Comparison of ENCODE assay signal across 1 cellular context in the genomic region with DNA sequence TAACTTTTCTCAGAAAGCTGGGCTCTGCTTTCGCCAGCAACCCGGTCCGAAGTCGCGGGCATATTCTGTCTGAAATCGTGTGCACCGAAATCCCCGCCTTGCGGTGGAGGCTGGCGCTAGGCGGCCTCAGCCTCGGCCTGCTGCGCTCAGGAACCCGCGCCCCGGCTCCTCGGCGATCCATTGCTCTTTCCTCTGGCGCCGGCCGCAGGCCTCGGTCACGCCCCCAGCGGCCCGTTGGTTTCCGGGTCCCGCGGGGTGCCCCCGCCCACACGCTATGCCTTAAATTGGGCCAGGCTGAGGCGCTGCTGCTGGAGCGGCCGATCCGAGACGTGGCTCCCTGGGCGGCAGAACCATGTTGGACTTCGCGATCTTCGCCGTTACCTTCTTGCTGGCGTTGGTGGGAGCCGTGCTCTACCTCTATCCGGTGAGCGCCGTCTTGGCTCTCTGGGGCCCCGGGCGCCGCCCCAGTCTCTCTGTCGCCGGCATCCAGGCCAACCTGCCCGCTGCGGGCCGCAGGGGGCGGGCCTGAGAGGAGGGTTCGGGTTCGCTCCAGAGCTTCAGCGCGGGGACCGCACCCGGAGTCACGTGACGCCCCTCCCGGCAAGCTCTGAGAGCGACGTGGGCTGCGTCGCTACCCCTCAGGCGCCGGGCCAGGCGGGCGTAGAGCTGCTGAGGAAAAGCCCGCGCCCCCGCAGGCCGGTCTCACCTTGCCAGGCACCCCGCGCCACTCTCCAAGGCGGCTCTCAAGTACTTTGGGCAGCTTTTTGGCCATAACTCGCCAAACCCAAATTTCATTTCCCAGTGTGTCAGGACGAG.
A peak's percentile ranks its signal among the peaks of the same experiment; 100 is the strongest.
TF ChIP-seq lines count a peak whose summit lies in the region.

A gene with protein sequence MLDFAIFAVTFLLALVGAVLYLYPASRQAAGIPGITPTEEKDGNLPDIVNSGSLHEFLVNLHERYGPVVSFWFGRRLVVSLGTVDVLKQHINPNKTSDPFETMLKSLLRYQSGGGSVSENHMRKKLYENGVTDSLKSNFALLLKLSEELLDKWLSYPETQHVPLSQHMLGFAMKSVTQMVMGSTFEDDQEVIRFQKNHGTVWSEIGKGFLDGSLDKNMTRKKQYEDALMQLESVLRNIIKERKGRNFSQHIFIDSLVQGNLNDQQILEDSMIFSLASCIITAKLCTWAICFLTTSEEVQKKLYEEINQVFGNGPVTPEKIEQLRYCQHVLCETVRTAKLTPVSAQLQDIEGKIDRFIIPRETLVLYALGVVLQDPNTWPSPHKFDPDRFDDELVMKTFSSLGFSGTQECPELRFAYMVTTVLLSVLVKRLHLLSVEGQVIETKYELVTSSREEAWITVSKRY (plus strand): TSS at position 308 of the 816 bp plus-strand sequence. CDS start 45 bp downstream, at position 353.

TF ChIP-seq in HepG2, 621 proteins besides CTCF, POLR2A, EP300 and RAD21 (continued from another document and continues in another):
- TF ChIP-seq, protein P1, sequence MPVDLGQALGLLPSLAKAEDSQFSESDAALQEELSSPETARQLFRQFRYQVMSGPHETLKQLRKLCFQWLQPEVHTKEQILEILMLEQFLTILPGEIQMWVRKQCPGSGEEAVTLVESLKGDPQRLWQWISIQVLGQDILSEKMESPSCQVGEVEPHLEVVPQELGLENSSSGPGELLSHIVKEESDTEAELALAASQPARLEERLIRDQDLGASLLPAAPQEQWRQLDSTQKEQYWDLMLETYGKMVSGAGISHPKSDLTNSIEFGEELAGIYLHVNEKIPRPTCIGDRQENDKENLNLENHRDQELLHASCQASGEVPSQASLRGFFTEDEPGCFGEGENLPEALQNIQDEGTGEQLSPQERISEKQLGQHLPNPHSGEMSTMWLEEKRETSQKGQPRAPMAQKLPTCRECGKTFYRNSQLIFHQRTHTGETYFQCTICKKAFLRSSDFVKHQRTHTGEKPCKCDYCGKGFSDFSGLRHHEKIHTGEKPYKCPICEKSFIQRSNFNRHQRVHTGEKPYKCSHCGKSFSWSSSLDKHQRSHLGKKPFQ (CRISPR knock-in tag; IDR thresholded peaks at IDR 0.05; ENCODE audit: insufficient replicate concordance) = peak; percentile 98
- TF ChIP-seq, protein P2, sequence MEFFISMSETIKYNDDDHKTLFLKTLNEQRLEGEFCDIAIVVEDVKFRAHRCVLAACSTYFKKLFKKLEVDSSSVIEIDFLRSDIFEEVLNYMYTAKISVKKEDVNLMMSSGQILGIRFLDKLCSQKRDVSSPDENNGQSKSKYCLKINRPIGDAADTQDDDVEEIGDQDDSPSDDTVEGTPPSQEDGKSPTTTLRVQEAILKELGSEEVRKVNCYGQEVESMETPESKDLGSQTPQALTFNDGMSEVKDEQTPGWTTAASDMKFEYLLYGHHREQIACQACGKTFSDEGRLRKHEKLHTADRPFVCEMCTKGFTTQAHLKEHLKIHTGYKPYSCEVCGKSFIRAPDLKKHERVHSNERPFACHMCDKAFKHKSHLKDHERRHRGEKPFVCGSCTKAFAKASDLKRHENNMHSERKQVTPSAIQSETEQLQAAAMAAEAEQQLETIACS (CRISPR knock-in tag; IDR thresholded peaks at IDR 0.05) = peak; percentile 66
- TF ChIP-seq ZNF607 (CRISPR knock-in tag; IDR thresholded peaks at IDR 0.05; ENCODE audit: borderline replicate concordance) (peak; percentile 93), SIX4 (CRISPR knock-in tag; IDR thresholded peaks at IDR 0.05) (no peak; the same call in none of the 2 replicates), NRL (CRISPR knock-in tag; IDR thresholded peaks at IDR 0.05; ENCODE audit: borderline replicate concordance) (peak; percentile 100), CBX1 (IDR thresholded peaks at IDR 0.05; ENCODE audit: low read depth) (peak; percentile 91), ARNT2 (CRISPR knock-in tag; IDR thresholded peaks at IDR 0.05; ENCODE audit: low read depth) (peak; percentile 96), GABPA (IDR thresholded peaks at IDR 0.05; ENCODE audit: low read depth, low read length) (peak; percentile 66), GABPA (CRISPR knock-in tag; IDR thresholded peaks at IDR 0.05; ENCODE audit: low read depth) (peak; percentile 83), TCF7L2 (IDR thresholded peaks at IDR 0.05; ENCODE audit: low read depth, low read length) (no peak), ZNF232 (CRISPR knock-in tag; IDR thresholded peaks at IDR 0.05; ENCODE audit: borderline replicate concordance) (peak; percentile 94), ZC3H4 (CRISPR knock-in tag; IDR thresholded peaks at IDR 0.05; ENCODE audit: borderline replicate concordance) (no peak), ZNF839 (CRISPR knock-in tag; IDR thresholded peaks at IDR 0.05; ENCODE audit: borderline replicate concordance) (peak; percentile 73; the same call in 1 of the 2 replicates), ARID2 (CRISPR knock-in tag; IDR thresholded peaks at IDR 0.05; ENCODE audit: borderline replicate concordance) (peak; percentile 62; the same call in 1 of the 2 replicates), JUNB (CRISPR knock-in tag; IDR thresholded peaks at IDR 0.05; ENCODE audit: borderline replicate concordance) (no peak), ZNF354B (CRISPR knock-in tag; IDR thresholded peaks at IDR 0.05) (0 out of 2 replicates have a peak, but pooled peaks have one; percentile 20), RFX1 (IDR thresholded peaks at IDR 0.05) (no peak), KDM5A (IDR thresholded peaks at IDR 0.05; ENCODE audit: borderline replicate concordance, low read length) (peak; percentile 84; the same call in 1 of the 2 replicates), GATAD1 (CRISPR knock-in tag; IDR thresholded peaks at IDR 0.05) (peak; percentile 85), ZNF616 (CRISPR knock-in tag; IDR thresholded peaks at IDR 0.05; ENCODE audit: low read depth) (peak; percentile 89; the same call in 1 of the 2 replicates), GTF3A (CRISPR knock-in tag; conservative IDR thresholded peaks at IDR 0.05) (no peak), ZFP62 (CRISPR knock-in tag; IDR thresholded peaks at IDR 0.05) (no peak), ZSCAN20 (CRISPR knock-in tag; IDR thresholded peaks at IDR 0.05; ENCODE audit: borderline replicate concordance) (peak; percentile 90), HMG20A (CRISPR knock-in tag; IDR thresholded peaks at IDR 0.05; ENCODE audit: borderline replicate concordance) (no peak)
- TF ChIP-seq, protein P3, sequence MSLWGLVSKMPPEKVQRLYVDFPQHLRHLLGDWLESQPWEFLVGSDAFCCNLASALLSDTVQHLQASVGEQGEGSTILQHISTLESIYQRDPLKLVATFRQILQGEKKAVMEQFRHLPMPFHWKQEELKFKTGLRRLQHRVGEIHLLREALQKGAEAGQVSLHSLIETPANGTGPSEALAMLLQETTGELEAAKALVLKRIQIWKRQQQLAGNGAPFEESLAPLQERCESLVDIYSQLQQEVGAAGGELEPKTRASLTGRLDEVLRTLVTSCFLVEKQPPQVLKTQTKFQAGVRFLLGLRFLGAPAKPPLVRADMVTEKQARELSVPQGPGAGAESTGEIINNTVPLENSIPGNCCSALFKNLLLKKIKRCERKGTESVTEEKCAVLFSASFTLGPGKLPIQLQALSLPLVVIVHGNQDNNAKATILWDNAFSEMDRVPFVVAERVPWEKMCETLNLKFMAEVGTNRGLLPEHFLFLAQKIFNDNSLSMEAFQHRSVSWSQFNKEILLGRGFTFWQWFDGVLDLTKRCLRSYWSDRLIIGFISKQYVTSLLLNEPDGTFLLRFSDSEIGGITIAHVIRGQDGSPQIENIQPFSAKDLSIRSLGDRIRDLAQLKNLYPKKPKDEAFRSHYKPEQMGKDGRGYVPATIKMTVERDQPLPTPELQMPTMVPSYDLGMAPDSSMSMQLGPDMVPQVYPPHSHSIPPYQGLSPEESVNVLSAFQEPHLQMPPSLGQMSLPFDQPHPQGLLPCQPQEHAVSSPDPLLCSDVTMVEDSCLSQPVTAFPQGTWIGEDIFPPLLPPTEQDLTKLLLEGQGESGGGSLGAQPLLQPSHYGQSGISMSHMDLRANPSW (CRISPR knock-in tag; IDR thresholded peaks at IDR 0.05; ENCODE audit: borderline replicate concordance) = peak; percentile 82
- TF ChIP-seq, protein P4, sequence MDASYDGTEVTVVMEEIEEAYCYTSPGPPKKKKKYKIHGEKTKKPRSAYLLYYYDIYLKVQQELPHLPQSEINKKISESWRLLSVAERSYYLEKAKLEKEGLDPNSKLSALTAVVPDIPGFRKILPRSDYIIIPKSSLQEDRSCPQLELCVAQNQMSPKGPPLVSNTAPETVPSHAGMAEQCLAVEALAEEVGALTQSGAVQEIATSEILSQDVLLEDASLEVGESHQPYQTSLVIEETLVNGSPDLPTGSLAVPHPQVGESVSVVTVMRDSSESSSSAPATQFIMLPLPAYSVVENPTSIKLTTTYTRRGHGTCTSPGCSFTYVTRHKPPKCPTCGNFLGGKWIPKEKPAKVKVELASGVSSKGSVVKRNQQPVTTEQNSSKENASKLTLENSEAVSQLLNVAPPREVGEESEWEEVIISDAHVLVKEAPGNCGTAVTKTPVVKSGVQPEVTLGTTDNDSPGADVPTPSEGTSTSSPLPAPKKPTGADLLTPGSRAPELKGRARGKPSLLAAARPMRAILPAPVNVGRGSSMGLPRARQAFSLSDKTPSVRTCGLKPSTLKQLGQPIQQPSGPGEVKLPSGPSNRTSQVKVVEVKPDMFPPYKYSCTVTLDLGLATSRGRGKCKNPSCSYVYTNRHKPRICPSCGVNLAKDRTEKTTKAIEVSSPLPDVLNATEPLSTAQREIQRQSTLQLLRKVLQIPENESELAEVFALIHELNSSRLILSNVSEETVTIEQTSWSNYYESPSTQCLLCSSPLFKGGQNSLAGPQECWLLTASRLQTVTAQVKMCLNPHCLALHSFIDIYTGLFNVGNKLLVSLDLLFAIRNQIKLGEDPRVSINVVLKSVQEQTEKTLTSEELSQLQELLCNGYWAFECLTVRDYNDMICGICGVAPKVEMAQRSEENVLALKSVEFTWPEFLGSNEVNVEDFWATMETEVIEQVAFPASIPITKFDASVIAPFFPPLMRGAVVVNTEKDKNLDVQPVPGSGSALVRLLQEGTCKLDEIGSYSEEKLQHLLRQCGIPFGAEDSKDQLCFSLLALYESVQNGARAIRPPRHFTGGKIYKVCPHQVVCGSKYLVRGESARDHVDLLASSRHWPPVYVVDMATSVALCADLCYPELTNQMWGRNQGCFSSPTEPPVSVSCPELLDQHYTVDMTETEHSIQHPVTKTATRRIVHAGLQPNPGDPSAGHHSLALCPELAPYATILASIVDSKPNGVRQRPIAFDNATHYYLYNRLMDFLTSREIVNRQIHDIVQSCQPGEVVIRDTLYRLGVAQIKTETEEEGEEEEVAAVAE (CRISPR knock-in tag; IDR thresholded peaks at IDR 0.05; ENCODE audit: borderline replicate concordance) = 0 out of 2 replicates have a peak, but pooled peaks have one; percentile 21
- TF ChIP-seq, protein P5, sequence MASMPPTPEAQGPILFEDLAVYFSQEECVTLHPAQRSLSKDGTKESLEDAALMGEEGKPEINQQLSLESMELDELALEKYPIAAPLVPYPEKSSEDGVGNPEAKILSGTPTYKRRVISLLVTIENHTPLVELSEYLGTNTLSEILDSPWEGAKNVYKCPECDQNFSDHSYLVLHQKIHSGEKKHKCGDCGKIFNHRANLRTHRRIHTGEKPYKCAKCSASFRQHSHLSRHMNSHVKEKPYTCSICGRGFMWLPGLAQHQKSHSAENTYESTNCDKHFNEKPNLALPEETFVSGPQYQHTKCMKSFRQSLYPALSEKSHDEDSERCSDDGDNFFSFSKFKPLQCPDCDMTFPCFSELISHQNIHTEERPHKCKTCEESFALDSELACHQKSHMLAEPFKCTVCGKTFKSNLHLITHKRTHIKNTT (CRISPR knock-in tag; IDR thresholded peaks at IDR 0.05) = peak; percentile 74; the same call in 1 of the 2 replicates
- TF ChIP-seq, protein P6, sequence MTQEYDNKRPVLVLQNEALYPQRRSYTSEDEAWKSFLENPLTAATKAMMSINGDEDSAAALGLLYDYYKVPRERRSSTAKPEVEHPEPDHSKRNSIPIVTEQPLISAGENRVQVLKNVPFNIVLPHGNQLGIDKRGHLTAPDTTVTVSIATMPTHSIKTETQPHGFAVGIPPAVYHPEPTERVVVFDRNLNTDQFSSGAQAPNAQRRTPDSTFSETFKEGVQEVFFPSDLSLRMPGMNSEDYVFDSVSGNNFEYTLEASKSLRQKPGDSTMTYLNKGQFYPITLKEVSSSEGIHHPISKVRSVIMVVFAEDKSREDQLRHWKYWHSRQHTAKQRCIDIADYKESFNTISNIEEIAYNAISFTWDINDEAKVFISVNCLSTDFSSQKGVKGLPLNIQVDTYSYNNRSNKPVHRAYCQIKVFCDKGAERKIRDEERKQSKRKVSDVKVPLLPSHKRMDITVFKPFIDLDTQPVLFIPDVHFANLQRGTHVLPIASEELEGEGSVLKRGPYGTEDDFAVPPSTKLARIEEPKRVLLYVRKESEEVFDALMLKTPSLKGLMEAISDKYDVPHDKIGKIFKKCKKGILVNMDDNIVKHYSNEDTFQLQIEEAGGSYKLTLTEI (CRISPR knock-in tag; conservative IDR thresholded peaks at IDR 0.05) = no peak
- TF ChIP-seq, protein P7, sequence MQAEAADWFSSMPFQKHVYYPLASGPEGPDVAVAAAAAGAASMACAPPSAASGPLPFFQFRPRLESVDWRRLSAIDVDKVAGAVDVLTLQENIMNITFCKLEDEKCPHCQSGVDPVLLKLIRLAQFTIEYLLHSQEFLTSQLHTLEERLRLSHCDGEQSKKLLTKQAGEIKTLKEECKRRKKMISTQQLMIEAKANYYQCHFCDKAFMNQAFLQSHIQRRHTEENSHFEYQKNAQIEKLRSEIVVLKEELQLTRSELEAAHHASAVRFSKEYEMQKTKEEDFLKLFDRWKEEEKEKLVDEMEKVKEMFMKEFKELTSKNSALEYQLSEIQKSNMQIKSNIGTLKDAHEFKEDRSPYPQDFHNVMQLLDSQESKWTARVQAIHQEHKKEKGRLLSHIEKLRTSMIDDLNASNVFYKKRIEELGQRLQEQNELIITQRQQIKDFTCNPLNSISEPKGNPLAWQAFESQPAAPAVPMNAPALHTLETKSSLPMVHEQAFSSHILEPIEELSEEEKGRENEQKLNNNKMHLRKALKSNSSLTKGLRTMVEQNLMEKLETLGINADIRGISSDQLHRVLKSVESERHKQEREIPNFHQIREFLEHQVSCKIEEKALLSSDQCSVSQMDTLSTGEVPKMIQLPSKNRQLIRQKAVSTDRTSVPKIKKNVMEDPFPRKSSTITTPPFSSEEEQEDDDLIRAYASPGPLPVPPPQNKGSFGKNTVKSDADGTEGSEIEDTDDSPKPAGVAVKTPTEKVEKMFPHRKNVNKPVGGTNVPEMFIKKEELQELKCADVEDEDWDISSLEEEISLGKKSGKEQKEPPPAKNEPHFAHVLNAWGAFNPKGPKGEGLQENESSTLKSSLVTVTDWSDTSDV (CRISPR knock-in tag; IDR thresholded peaks at IDR 0.05) = peak; percentile 93; the same call in 1 of the 2 replicates
- TF ChIP-seq, protein P8, sequence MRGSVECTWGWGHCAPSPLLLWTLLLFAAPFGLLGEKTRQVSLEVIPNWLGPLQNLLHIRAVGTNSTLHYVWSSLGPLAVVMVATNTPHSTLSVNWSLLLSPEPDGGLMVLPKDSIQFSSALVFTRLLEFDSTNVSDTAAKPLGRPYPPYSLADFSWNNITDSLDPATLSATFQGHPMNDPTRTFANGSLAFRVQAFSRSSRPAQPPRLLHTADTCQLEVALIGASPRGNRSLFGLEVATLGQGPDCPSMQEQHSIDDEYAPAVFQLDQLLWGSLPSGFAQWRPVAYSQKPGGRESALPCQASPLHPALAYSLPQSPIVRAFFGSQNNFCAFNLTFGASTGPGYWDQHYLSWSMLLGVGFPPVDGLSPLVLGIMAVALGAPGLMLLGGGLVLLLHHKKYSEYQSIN (CRISPR knock-in tag; IDR thresholded peaks at IDR 0.05; ENCODE audit: borderline replicate concordance) = no peak
